In genomic region chr5:166509085-166509484, GRCh38 we compare ENCODE assay signal across 12 cellular contexts.
DNase-seq lines count a peak whose midpoint lies in the region; ATAC-seq, FAIRE-seq and TF ChIP-seq lines count a peak whose summit lies in the region.
"Had no signal": no experiment of that assay in that cellular context is flagged by ENCODE, and none has a peak within 500 bp of the region (broad histone marks: within the 10 kb centered on the region; RNA-seq: fewer than 3 reads in every experiment).

No MANE protein-coding gene starts in this region.

- in situ Hi-C loops in K562 (cut with MboI) = no loop called here

- H3K27me3 Mint-ChIP-seq in activated CD4-positive, alpha-beta memory T cell treated with anti-CD3 and anti-CD28 coated beads for 36 hours = no peaks in the 10 kb centered on the region
- H3K27me3 Mint-ChIP-seq: naive thymus-derived CD8-positive, alpha-beta T cell had no signal

- H3K14ac ChIP-seq in mesenchymal stem cell (ENCODE audit: low read length in 2 of 2) = no peak overlapping the region

- 4% methylated on average over 3 of the region's 3 CpGs for WGBS in K562 (ENCODE audit: insufficient coverage, low coverage, missing lambda C conversion rate)
- WGBS in mesenchymal stem cell = no CpG with 5 or more reads among the region's 3 CpGs

- no peak overlapping the region for H4K8ac ChIP-seq in mesenchymal stem cell (ENCODE audit: low read length)

- no peak for ATAC-seq in K562
- no peak for ATAC-seq in HG03280 (IDR thresholded peaks at IDR 0.05; ENCODE audit: unreplicated experiment)
- ATAC-seq: naive thymus-derived CD8-positive, alpha-beta T cell had no signal

- H4K20me1 ChIP-seq in K562 (replicated peaks; ENCODE audit: control insufficient read depth, insufficient read depth, low read length) = no peaks in the 10 kb centered on the region

- no peak for TF ChIP-seq RAD21 in K562 (CRISPR knock-in tag; conservative IDR thresholded peaks at IDR 0.05 in 1 of 2, IDR thresholded peaks at IDR 0.05 in 1 of 2)

- H3K27me3 ChIP-seq in K562 (ENCODE audit: control insufficient read depth in 2 of 2, insufficient read depth in 2 of 2, low read length in 2 of 2) = no peaks in the 10 kb centered on the region
- no peaks in the 10 kb centered on the region for H3K27me3 ChIP-seq in mesenchymal stem cell (ENCODE audit: control insufficient read depth in 1 of 2, insufficient read depth in 1 of 2, low read length in 2 of 2)

- POLR2A ChIA-PET in K562 (lab: Yijun Ruan, JAX) = no interaction called here
- POLR2A ChIA-PET in activated CD4-positive, alpha-beta memory T cell treated with anti-CD3 and anti-CD28 coated beads for 36 hours (lab: Charles Lee) = no interaction called here

- no peak overlapping the region for H3K4me3 Mint-ChIP-seq in activated CD4-positive, alpha-beta memory T cell treated with anti-CD3 and anti-CD28 coated beads for 36 hours
- H3K4me3 Mint-ChIP-seq: naive thymus-derived CD8-positive, alpha-beta T cell had no signal

- no peaks in the 10 kb centered on the region for H3K36me3 Mint-ChIP-seq in activated CD4-positive, alpha-beta memory T cell treated with anti-CD3 and anti-CD28 coated beads for 36 hours

- no peak overlapping the region for H4K91ac ChIP-seq in mesenchymal stem cell (ENCODE audit: low read length)

- TF ChIP-seq EP300 in K562 (IDR thresholded peaks at IDR 0.05; ENCODE audit: low read length) = no peak

- no peak overlapping the region for H3K18ac ChIP-seq in mesenchymal stem cell (ENCODE audit: low read depth in 1 of 2, low read length in 2 of 2)

- intact Hi-C loops in K562 (cut with micrococcal nuclease) (no loop called here), cardiac septum (cut with DNase I) (no loop called here)
- intact Hi-C loops in activated CD4-positive, alpha-beta memory T cell treated with anti-CD3 and anti-CD28 coated beads for 36 hours (cut with micrococcal nuclease) = no loop called here

- no peak overlapping the region for H3K4me2 ChIP-seq in K562 (ENCODE audit: insufficient read depth, low read length)
- H3K4me2 ChIP-seq in mesenchymal stem cell (ENCODE audit: low read length, poor library complexity, severe bottlenecking) = no peak overlapping the region

- DNase-seq in H4 (ENCODE audit: low spot score) (peak; percentile 17), NAMALWA (ENCODE audit: low spot score) (peak; percentile 17), K562 (ENCODE audit: extremely low read depth in 1 of 4, low spot score in 3 of 4) (peak; percentile 3 to 14 (median 10)), mesenchymal stem cell (peak; percentile 50), NCI-H187 treated with DMSO at 0.1 percent for 48 hours (lab: John Stamatoyannopoulos, UW) (no peak), cardiac septum (ENCODE audit: low spot score) (no peak)
- DNase-seq in activated CD4-positive, alpha-beta memory T cell treated with anti-CD3 and anti-CD28 coated beads for 36 hours = no peak
- DNase-seq: activated naive CD4-positive, alpha-beta T cell treated with anti-CD3 and anti-CD28 coated beads, Interleukin-2, amount 50 U/mL, for 16 hours; naive thymus-derived CD8-positive, alpha-beta T cell; NCI-H2171 treated with DMSO at 0.1 percent for 48 hours had no signal

- FAIRE-seq in K562 (lab: Jason Lieb, UNC) = no peak

- H3K27ac ChIP-seq in K562 (ENCODE audit: extremely low read depth, low read depth, low read length) (no peak overlapping the region), mesenchymal stem cell (ENCODE audit: low read length, poor library complexity, severe bottlenecking) (no peak overlapping the region)
- H3K27ac ChIP-seq: skin epidermis had no signal

- CTCF ChIA-PET in K562 (lab: Yijun Ruan, JAX; ENCODE audit: low intra/inter-chr PET ratio) = no interaction called here
- CTCF ChIA-PET in activated CD4-positive, alpha-beta memory T cell treated with anti-CD3 and anti-CD28 coated beads for 36 hours (lab: Charles Lee) = no interaction called here

- no peak overlapping the region for H2BK5ac ChIP-seq in mesenchymal stem cell (ENCODE audit: low read depth, low read length, poor library complexity, severe bottlenecking)

- H3K79me2 ChIP-seq in K562 (ENCODE audit: control insufficient read depth, insufficient read depth, low read length) = no peaks in the 10 kb centered on the region

- H3K4me1 Mint-ChIP-seq in activated CD4-positive, alpha-beta memory T cell treated with anti-CD3 and anti-CD28 coated beads for 36 hours (ENCODE audit: low read depth) = no peaks in the 10 kb centered on the region
- H3K4me1 Mint-ChIP-seq: naive thymus-derived CD8-positive, alpha-beta T cell had no signal

- peaks cover 18% of the 10 kb centered on the region for H3K9me3 Mint-ChIP-seq in activated CD4-positive, alpha-beta memory T cell treated with anti-CD3 and anti-CD28 coated beads for 36 hours

- H3K9ac ChIP-seq in K562 (ENCODE audit: insufficient read depth in 1 of 2, low read depth in 2 of 2, low read length in 2 of 2) = no peak overlapping the region
- H3K9ac ChIP-seq in mesenchymal stem cell (ENCODE audit: low read length) = no peak overlapping the region

- no peak overlapping the region for H2BK12ac ChIP-seq in mesenchymal stem cell (ENCODE audit: low read length in 2 of 2)

- no peak overlapping the region for H2BK120ac ChIP-seq in mesenchymal stem cell (ENCODE audit: low read depth, low read length)

- H3K23ac ChIP-seq in mesenchymal stem cell (ENCODE audit: low read length in 2 of 2) = no peak overlapping the region

- H2AK5ac ChIP-seq in mesenchymal stem cell (ENCODE audit: low read length, severe bottlenecking) = no peak overlapping the region

- no peaks in the 10 kb centered on the region for H3K9me1 ChIP-seq in K562 (ENCODE audit: control insufficient read depth, insufficient read depth, low read length)

- no peak overlapping the region for H2BK15ac ChIP-seq in mesenchymal stem cell (ENCODE audit: low read depth, poor library complexity, severe bottlenecking)

- no peaks in the 10 kb centered on the region for H3K9me3 ChIP-seq in K562 (replicated peaks; ENCODE audit: control insufficient read depth, insufficient read depth, low read depth, low read length)
- H3K9me3 ChIP-seq in mesenchymal stem cell (ENCODE audit: control insufficient read depth, low read length) = peaks cover 33% of the 10 kb centered on the region

- H3K4me3 ChIP-seq in K562 (no peak overlapping the region), mesenchymal stem cell (ENCODE audit: insufficient read depth in 1 of 2, low read depth in 1 of 2, low read length in 2 of 2) (no peak overlapping the region)
- H3K4me3 ChIP-seq: skin epidermis had no signal

- no peaks in the 10 kb centered on the region for H3K4me1 ChIP-seq in K562 (replicated peaks in 1 of 2; ENCODE audit: control insufficient read depth in 2 of 2, insufficient read depth in 2 of 2, low read length in 2 of 2)
- H3K4me1 ChIP-seq in mesenchymal stem cell (ENCODE audit: control insufficient read depth, insufficient read depth, low read depth, low read length) = no peaks in the 10 kb centered on the region

- H3K79me1 ChIP-seq in mesenchymal stem cell (replicated peaks; ENCODE audit: low read length, poor library complexity, severe bottlenecking) = no peaks in the 10 kb centered on the region

- H3K4ac ChIP-seq in mesenchymal stem cell (ENCODE audit: low read depth in 1 of 2, low read length in 2 of 2) = no peak overlapping the region

- TF ChIP-seq CTCF in K562 (IDR thresholded peaks at IDR 0.05 in 2 of 3, conservative IDR thresholded peaks at IDR 0.05 in 1 of 3; ENCODE audit: insufficient read depth in 2 of 3, low read depth in 1 of 3, low read length in 3 of 3) = no peak

- no peak overlapping the region for H2AFZ ChIP-seq in K562 (ENCODE audit: low read depth, low read length)
- H2AFZ ChIP-seq in mesenchymal stem cell (ENCODE audit: low read depth, low read length) = no peak overlapping the region

- TF ChIP-seq POLR2A in K562 (conservative IDR thresholded peaks at IDR 0.05) = no peak

- BruUV-seq in K562 (replicated peaks; lab: Mats Ljungman, UMichigan) = no TSS peak

- no peaks in the 10 kb centered on the region for H3K36me3 ChIP-seq in K562 (ENCODE audit: control insufficient read depth, insufficient read depth, low read length)
- no peaks in the 10 kb centered on the region for H3K36me3 ChIP-seq in mesenchymal stem cell (ENCODE audit: control insufficient read depth in 1 of 2, insufficient read depth in 2 of 2, low read depth in 1 of 2, low read length in 2 of 2)

- no peak overlapping the region for H3K27ac Mint-ChIP-seq in activated CD4-positive, alpha-beta memory T cell treated with anti-CD3 and anti-CD28 coated beads for 36 hours
- H3K27ac Mint-ChIP-seq: naive thymus-derived CD8-positive, alpha-beta T cell had no signal

TF ChIP-seq in K562, 482 proteins besides CTCF, POLR2A, EP300 and RAD21:
- TF ChIP-seq REST (CRISPR knock-in tag; IDR thresholded peaks at IDR 0.05; ENCODE audit: low read depth) (peak; percentile 78; the same call in 1 of the 2 replicates), HMGN3 (IDR thresholded peaks at IDR 0.05; ENCODE audit: borderline replicate concordance, extremely low read depth, insufficient read length, low read depth, low read length) (no peak), EHMT2 (IDR thresholded peaks at IDR 0.05) (0 out of 2 replicates have a peak, but pooled peaks have one; percentile 30)

Comparison
In these comparisons a context has a peak if more than half of its experiments do, and no peak if none do; other contexts are left out.
1. DNase-seq: peak in H4 (single experiment), NAMALWA (single experiment), K562 (4 of 4) and mesenchymal stem cell (single experiment); none in NCI-H187 treated with DMSO at 0.1 percent for 48 hours (single experiment), activated CD4-positive, alpha-beta memory T cell treated with anti-CD3 and anti-CD28 coated beads for 36 hours (single experiment) and cardiac septum (single experiment).